In the genomic region with DNA sequence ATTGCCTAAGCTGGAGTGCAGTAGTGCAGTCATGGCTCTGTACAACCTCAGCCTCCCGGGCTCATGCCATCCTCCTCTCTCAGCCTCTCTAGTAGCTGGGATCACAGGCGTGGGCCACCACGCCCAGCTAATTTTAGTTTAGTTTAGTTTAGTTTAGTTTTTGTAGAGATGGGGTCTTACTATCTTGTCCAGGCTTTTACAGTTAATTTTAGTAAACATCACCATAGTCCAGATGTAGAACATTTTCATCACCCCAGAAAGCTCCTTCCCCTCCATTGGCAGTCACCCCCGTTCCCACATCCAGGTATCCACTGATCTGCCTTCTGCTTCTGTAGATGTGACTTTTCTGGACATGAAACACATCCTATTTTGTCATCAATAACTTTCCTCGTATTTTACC, we compare ENCODE assay signal across 11 cellular contexts. TPM values are rescaled to one million over a fixed set of nuclear protein-coding genes. Genes with fewer than 3 reads are reported as not detected.
DNase-seq lines count a peak whose midpoint lies in the region; ATAC-seq, FAIRE-seq and TF ChIP-seq lines count a peak whose summit lies in the region.
"Had no signal": no experiment of that assay in that cellular context is flagged by ENCODE, and none has a peak within 500 bp of the region (broad histone marks: within the 10 kb centered on the region; RNA-seq: fewer than 3 reads in every experiment).

No MANE protein-coding gene starts in this region.

- H2AFZ ChIP-seq in K562 (ENCODE audit: low read depth, low read length) = no peak overlapping the region

- BruUV-seq in K562 (replicated peaks; lab: Mats Ljungman, UMichigan) = no TSS peak

- H3K4me1 ChIP-seq in K562 (replicated peaks in 1 of 2; ENCODE audit: control insufficient read depth in 2 of 2, insufficient read depth in 2 of 2, low read length in 2 of 2) = peaks cover 20 to 49% of the 10 kb centered on the region in 2 experiments
- peaks cover 92 to 94% of the 10 kb centered on the region in 2 experiments for H3K4me1 ChIP-seq in neutrophil (ENCODE audit: control insufficient read depth in 1 of 2, insufficient read depth in 1 of 2, low read depth in 1 of 2, low read length in 1 of 2)

- TF ChIP-seq CTCF in GM06990 (IDR thresholded peaks at IDR 0.05; ENCODE audit: insufficient read depth, low read length, poor library complexity, severe bottlenecking) = no peak
- no peak for TF ChIP-seq CTCF in K562 (IDR thresholded peaks at IDR 0.05 in 2 of 3, conservative IDR thresholded peaks at IDR 0.05 in 1 of 3; ENCODE audit: insufficient read depth in 2 of 3, low read depth in 1 of 3, low read length in 3 of 3)
- TF ChIP-seq CTCF in neutrophil (IDR thresholded peaks at IDR 0.05) = no peak

- POLR2A ChIA-PET in K562 (lab: Yijun Ruan, JAX) = interaction anchor here (0.6 to 1.9 kb wide), 3 partner anchors 10 to 42 kb away, joined by 3 to 6 read pairs (median 3); a partner anchor contains a TSS

- H3K4me2 ChIP-seq in K562 (ENCODE audit: insufficient read depth, low read length) = 0 out of 2 replicates have a peak overlapping the region, but pooled peaks have one; percentile 8

- peaks cover 11% of the 10 kb centered on the region for H3K9me1 ChIP-seq in K562 (ENCODE audit: control insufficient read depth, insufficient read depth, low read length)

- FAIRE-seq in K562 (lab: Jason Lieb, UNC) = no peak
- FAIRE-seq: pancreas had no signal

- H3K27me3 ChIP-seq in GM06990 (replicated peaks; ENCODE audit: control insufficient read depth, insufficient read depth, low read length) (no peaks in the 10 kb centered on the region), K562 (ENCODE audit: control insufficient read depth in 2 of 2, insufficient read depth in 2 of 2, low read length in 2 of 2) (no peaks in the 10 kb centered on the region), neutrophil (no peaks in the 10 kb centered on the region)
- H3K27me3 ChIP-seq: pancreas had no signal

- TF ChIP-seq EP300 in K562 (IDR thresholded peaks at IDR 0.05; ENCODE audit: low read length) = no peak

- no peak for TF ChIP-seq RAD21 in K562 (CRISPR knock-in tag; conservative IDR thresholded peaks at IDR 0.05 in 1 of 2, IDR thresholded peaks at IDR 0.05 in 1 of 2)

- CTCF ChIA-PET in K562 (lab: Yijun Ruan, JAX; ENCODE audit: low intra/inter-chr PET ratio) = no interaction called here

- 0 out of 4 replicates have a peak overlapping the region, but pooled peaks of 1 of the 2 experiments have one; percentile 6 for H3K9ac ChIP-seq in K562 (ENCODE audit: insufficient read depth in 1 of 2, low read depth in 2 of 2, low read length in 2 of 2)

- peaks cover 78% of the 10 kb centered on the region for H3K79me2 ChIP-seq in K562 (ENCODE audit: control insufficient read depth, insufficient read depth, low read length)

- WGBS in K562 (ENCODE audit: insufficient coverage, low coverage, missing lambda C conversion rate) = 91% methylated on average over 4 of the region's 5 CpGs

- intact Hi-C loops in K562 (cut with micrococcal nuclease) = loop anchor here (5.0 kb wide), 1 partner anchor 42 kb away; a partner anchor contains a TSS

- in situ Hi-C loops in K562 (cut with MboI) = no loop called here

- no peak for ATAC-seq in K562
- ATAC-seq in HG02938 (IDR thresholded peaks at IDR 0.05; ENCODE audit: unreplicated experiment) = no peak
- no peak for ATAC-seq in HG03520 (IDR thresholded peaks at IDR 0.05; ENCODE audit: unreplicated experiment)

- DNase-seq in GM06990 (ENCODE audit: extremely low read depth, insufficient read length) (no peak), K562 (ENCODE audit: extremely low read depth in 1 of 4, low spot score in 3 of 4) (no peak), hypothalamus (lab: John Stamatoyannopoulos, UW) (no peak), SKM-1 (lab: John Stamatoyannopoulos, UW; ENCODE audit: unreplicated experiment) (no peak)
- DNase-seq in Jurkat, Clone E6-1 (ENCODE audit: low read depth, low spot score) = no peak
- DNase-seq: DMS79 treated with DMSO at 0.1 percent for 48 hours, NCI-H1436, pancreas had no signal

- peaks cover 14% of the 10 kb centered on the region for H3K36me3 ChIP-seq in GM06990 (ENCODE audit: control insufficient read depth, insufficient read depth, low read length)
- H3K36me3 ChIP-seq in K562 (ENCODE audit: control insufficient read depth, insufficient read depth, low read length) = peaks cover 44% of the 10 kb centered on the region
- H3K36me3 ChIP-seq in neutrophil = peaks cover 22% of the 10 kb centered on the region

- peak overlapping the region; percentile 53 for H3K4me3 ChIP-seq in GM06990 (replicated peaks; ENCODE audit: low read depth, low read length)
- H3K4me3 ChIP-seq in Jurkat, Clone E6-1 (ENCODE audit: low read length) = peak overlapping the region; percentile 56
- no peak overlapping the region for H3K4me3 ChIP-seq in K562
- H3K4me3 ChIP-seq in neutrophil (ENCODE audit: low read depth in 1 of 2, low read length in 1 of 2) = peak overlapping the region; percentile 21 to 50
- H3K4me3 ChIP-seq: pancreas had no signal

- H3K9me3 ChIP-seq in K562 (replicated peaks; ENCODE audit: control insufficient read depth, insufficient read depth, low read depth, low read length) = no peaks in the 10 kb centered on the region
- H3K9me3 ChIP-seq in neutrophil = no peaks in the 10 kb centered on the region
- H3K9me3 ChIP-seq: pancreas had no signal

- peaks cover 6% of the 10 kb centered on the region; the same call in 1 of the 2 replicates for H4K20me1 ChIP-seq in K562 (replicated peaks; ENCODE audit: control insufficient read depth, insufficient read depth, low read length)

- H3K27ac ChIP-seq in K562 (ENCODE audit: extremely low read depth, low read depth, low read length) (0 out of 3 replicates have a peak overlapping the region, but pooled peaks have one; percentile 25), neutrophil (peak overlapping the region; percentile 97)

- no peak for TF ChIP-seq POLR2A in K562 (conservative IDR thresholded peaks at IDR 0.05)

TF ChIP-seq in K562, 482 proteins besides CTCF, POLR2A, EP300 and RAD21:
- TF ChIP-seq, protein P1, sequence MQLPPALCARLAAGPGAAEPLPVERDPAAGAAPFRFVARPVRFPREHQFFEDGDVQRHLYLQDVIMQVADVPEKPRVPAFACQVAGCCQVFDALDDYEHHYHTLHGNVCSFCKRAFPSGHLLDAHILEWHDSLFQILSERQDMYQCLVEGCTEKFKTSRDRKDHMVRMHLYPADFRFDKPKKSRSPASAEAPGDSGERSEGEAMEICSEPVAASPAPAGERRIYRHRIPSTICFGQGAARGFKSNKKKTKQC (CRISPR knock-in tag; IDR thresholded peaks at IDR 0.05) = no peak
- TF ChIP-seq ZNF121 (CRISPR knock-in tag; conservative IDR thresholded peaks at IDR 0.05) = peak; percentile 52; the same call in 1 of the 2 replicates

RNA-seq across cellular contexts. Expression of a gene that starts 41.1 kb away (rescaled TPM):
- 143 TPM for polyA plus RNA-seq in Jurkat, Clone E6-1 (2012; ENCODE audit: insufficient read depth, insufficient read length)
- total RNA-seq in K562 (2011; cell fraction: chromatin; rRNA removed; ENCODE audit: low replicate concordance) = 612 and 1,251 TPM in 2 replicates
- 540 and 557 TPM in 2 replicates for total RNA-seq in K562 (2011; cell fraction: nucleolus; rRNA removed)
- 513 and 610 TPM in 2 replicates for total RNA-seq in K562 (2011; cell fraction: nucleoplasm; rRNA removed)
- 77.1 and 94.4 TPM in 2 replicates for total RNA-seq in K562 (2014; rRNA removed)
- 53.2 and 53.5 TPM in 2 replicates for total RNA-seq in K562 (2014; rRNA removed; fragmentation: Illumina TruSeq; extraction: Trizol)
- 66.6 and 67.2 TPM in 2 replicates for total RNA-seq in K562 (2015; rRNA removed; fragmentation: Illumina TruSeq; extraction: Trizol)
- total RNA-seq in K562 (2021) = 153 and 161 TPM in 2 replicates
- polyA plus RNA-seq in K562 (2011; rRNA removed) = 72.6 and 122 TPM in 2 replicates
- polyA plus RNA-seq in K562 (2011; cell fraction: cytosol; rRNA removed) = 66.0 and 77.5 TPM in 2 replicates
- polyA plus RNA-seq in K562 (2011; cell fraction: nucleus; rRNA removed) = 343 and 372 TPM in 2 replicates
- polyA plus RNA-seq in K562 (2012) = 121 and 177 TPM in 2 replicates
- polyA plus RNA-seq in K562 (2014; fragmentation: Illumina TruSeq; extraction: Trizol) = 93.5 and 112 TPM in 2 replicates
- 1 to 10 TPM; 2.2 to 2.4 TPM for polyA plus RNA-seq in K562 (2014; fragmentation: Nextera tagmentation; extraction: Ambion mirVana)
- 88.8 and 104 TPM in 2 replicates for polyA plus RNA-seq in K562 (2014; rRNA removed)
- 138 and 139 TPM in 2 replicates for polyA minus RNA-seq in K562 (2011; rRNA and poly(A)+ RNA removed)
- 108 and 150 TPM in 2 replicates for polyA minus RNA-seq in K562 (2011; cell fraction: cytosol; rRNA and poly(A)+ RNA removed)
- polyA minus RNA-seq in K562 (2011; cell fraction: nucleus; rRNA and poly(A)+ RNA removed) = 314 and 488 TPM in 2 replicates

RNA-seq across cellular contexts. Expression of a gene that starts 57.7 kb away (rescaled TPM):
- 58.6 TPM for polyA plus RNA-seq in Jurkat, Clone E6-1 (2012; ENCODE audit: insufficient read depth, insufficient read length)
- total RNA-seq in K562 (2011; cell fraction: chromatin; rRNA removed; ENCODE audit: low replicate concordance) = 34.3 and 114 TPM in 2 replicates
- 106 TPM in 2 replicates for total RNA-seq in K562 (2011; cell fraction: nucleolus; rRNA removed)
- 68.0 and 71.0 TPM in 2 replicates for total RNA-seq in K562 (2011; cell fraction: nucleoplasm; rRNA removed)
- 34.6 and 43.6 TPM in 2 replicates for total RNA-seq in K562 (2014; rRNA removed)
- 7.1 and 10.4 TPM in 2 replicates for total RNA-seq in K562 (2014; rRNA removed; fragmentation: Illumina TruSeq; extraction: Trizol)
- 32.8 and 33.7 TPM in 2 replicates for total RNA-seq in K562 (2015; rRNA removed; fragmentation: Illumina TruSeq; extraction: Trizol)
- total RNA-seq in K562 (2021) = 63.5 and 63.6 TPM in 2 replicates
- 30.5 and 46.6 TPM in 2 replicates for polyA plus RNA-seq in K562 (2011; rRNA removed)
- 37.2 and 62.5 TPM in 2 replicates for polyA plus RNA-seq in K562 (2011; cell fraction: cytosol; rRNA removed)
- polyA plus RNA-seq in K562 (2011; cell fraction: nucleus; rRNA removed) = 188 and 308 TPM in 2 replicates
- polyA plus RNA-seq in K562 (2012) = 29.4 and 72.1 TPM in 2 replicates
- 19.3 and 44.0 TPM in 2 replicates for polyA plus RNA-seq in K562 (2014; fragmentation: Illumina TruSeq; extraction: Trizol)
- 1 to 10 TPM; 1.2 to 6.2 TPM for polyA plus RNA-seq in K562 (2014; fragmentation: Nextera tagmentation; extraction: Ambion mirVana)
- polyA plus RNA-seq in K562 (2014; rRNA removed) = 65.5 and 77.8 TPM in 2 replicates
- polyA minus RNA-seq in K562 (2011; rRNA and poly(A)+ RNA removed) = 6.0 and 7.7 TPM in 2 replicates
- polyA minus RNA-seq in K562 (2011; cell fraction: cytosol; rRNA and poly(A)+ RNA removed) = 15.5 and 16.8 TPM in 2 replicates
- 19.0 and 26.1 TPM in 2 replicates for polyA minus RNA-seq in K562 (2011; cell fraction: nucleus; rRNA and poly(A)+ RNA removed)
